ENCODE assay signal across 8 cellular contexts in genomic region chr2:161308178-161308955, GRCh38. TPM values are rescaled to one million over a fixed set of nuclear protein-coding genes. Genes with fewer than 3 reads are reported as not detected.
DNase-seq lines count a peak whose midpoint lies in the region; ATAC-seq and TF ChIP-seq lines count a peak whose summit lies in the region.

TSS of gene PSMD14 (plus strand) at chr2:161308425. CDS start at chr2:161318826, 10,401 bp downstream.

- no peaks in the 10 kb centered on the region for H3K79me2 ChIP-seq in parathyroid adenoma

- H3K4me3 ChIP-seq in parathyroid adenoma (ENCODE audit: low read depth, low read length) (peak within 1 kb of the TSS; percentile 84), tibial nerve (peak within 1 kb of the TSS; percentile 64 to 76 (median 71))

- DNase-seq in NCI-H128 (lab: John Stamatoyannopoulos, UW; ENCODE audit: unreplicated experiment) (peak; percentile 48), SW 1271 (lab: John Stamatoyannopoulos, UW) (peak; percentile 90 to 93), Right ventricle myocardium superior (peak; percentile 95), tibial nerve (ENCODE audit: low spot score in 2 of 2) (peak; percentile 76 to 89)
- DNase-seq in activated naive CD8-positive, alpha-beta T cell treated with anti-CD3 and anti-CD28 coated beads, Interleukin-2, amount 50 U/mL, for 16 hours (ENCODE audit: low read depth, low spot score): peak; percentile 71

- ATAC-seq in HG02678 (IDR thresholded peaks at IDR 0.05; ENCODE audit: unreplicated experiment) (peak; percentile 97), Right ventricle myocardium superior (ENCODE audit: poor library complexity) (peak; percentile 99)

- no peaks in the 10 kb centered on the region for H3K27me3 ChIP-seq in parathyroid adenoma (ENCODE audit: control insufficient read depth, insufficient read depth, low read length)
- H3K27me3 ChIP-seq in tibial nerve: no peaks in the 10 kb centered on the region

- no peaks in the 10 kb centered on the region for H3K36me3 ChIP-seq in parathyroid adenoma (ENCODE audit: control insufficient read depth, insufficient read depth, low read length)
- H3K36me3 ChIP-seq in tibial nerve: no peaks in the 10 kb centered on the region

- peak within 1 kb of the TSS; percentile 80 for H2AFZ ChIP-seq in parathyroid adenoma

- TF ChIP-seq CTCF in parathyroid adenoma (IDR thresholded peaks at IDR 0.05) (no peak), tibial nerve (IDR thresholded peaks at IDR 0.05) (no peak)

- 0 to 1% methylated on average over 22 to 49 of the region's 60 CpGs for WGBS in tibial nerve, 2 donors

- H3K27ac ChIP-seq in parathyroid adenoma: peak within 1 kb of the TSS; percentile 55
- H3K27ac ChIP-seq in tibial nerve: peak within 1 kb of the TSS; percentile 0 to 83 (median 81)

- H3K9ac ChIP-seq in parathyroid adenoma: peak within 1 kb of the TSS; percentile 38

- H3K9me3 ChIP-seq in parathyroid adenoma (ENCODE audit: control insufficient read depth, low read length) (no peaks in the 10 kb centered on the region), tibial nerve (peaks cover 0 to 11% (median 2%) of the 10 kb centered on the region in 4 donors)

- intact Hi-C loops in Right ventricle myocardium superior (cut with DNase I): no loop called here

- TF ChIP-seq POLR2A in GM10847 (IDR thresholded peaks at IDR 0.05; ENCODE audit: extremely low read depth, insufficient read length): peak; percentile 94
- peak; percentile 43 to 46 for TF ChIP-seq POLR2A in tibial nerve (IDR thresholded peaks at IDR 0.05)

- TF ChIP-seq EP300 in tibial nerve (IDR thresholded peaks at IDR 0.05): peak in 1 of 2 donors; percentile 82

- H3K4me2 ChIP-seq in parathyroid adenoma (ENCODE audit: low read length): peak within 1 kb of the TSS; percentile 85

- peaks cover 5% of the 10 kb centered on the region for H3K4me1 ChIP-seq in parathyroid adenoma
- H3K4me1 ChIP-seq in tibial nerve: peaks cover 0 to 23% (median 4%) of the 10 kb centered on the region in 4 donors

RNA-seq across cellular contexts. Expression of gene PSMD14, which starts in this region (rescaled TPM):
- total RNA-seq in Right ventricle myocardium superior (42.8 TPM), tibial nerve (10 to 100 TPM; 22.0 to 29.1 (median 26.4) TPM)

Comparison
In these comparisons a context has a peak if more than half of its experiments do, and no peak if none do; other contexts are left out.
1. Peak in every context shown above with its lines: DNase-seq, ATAC-seq, H3K4me3 ChIP-seq and H3K27ac ChIP-seq.